In the genomic region with DNA sequence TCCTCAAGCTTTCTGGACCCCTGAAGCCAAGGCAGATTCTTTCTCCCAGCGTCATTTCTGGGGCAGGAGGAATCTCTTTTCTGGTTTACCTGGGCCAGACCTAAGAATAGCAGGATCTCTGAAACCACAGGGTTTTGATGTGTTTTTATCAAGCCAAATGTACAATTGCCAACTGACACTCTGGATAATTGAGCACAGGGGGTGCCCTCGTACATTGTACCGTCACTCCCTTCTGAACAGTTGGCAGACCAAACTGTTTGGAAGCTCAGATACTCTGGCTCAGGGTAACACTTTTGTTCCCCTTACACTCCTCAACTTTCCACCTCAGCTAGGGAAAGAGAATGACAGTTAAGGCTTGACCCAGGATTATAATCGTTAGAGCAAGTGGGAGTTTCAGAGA, we compare ENCODE assay signal across 27 cellular contexts.
"Had no signal": no experiment of that assay in that cellular context is flagged by ENCODE, and none has a peak within 500 bp of the region (broad histone marks: within the 10 kb centered on the region; RNA-seq: fewer than 3 reads in every experiment).

No MANE protein-coding gene starts in this region.

- H3K4me1 Mint-ChIP-seq: natural killer cell; stimulated activated effector memory CD8-positive, alpha-beta T cell treated with anti-CD3 and anti-CD28 coated beads, Interleukin-12 subunit alpha, Interleukin-12 subunit beta, amount 100 ng/mL, for 72 hours; T-cell had no signal

- H3K27ac Mint-ChIP-seq: activated T-helper 1 cell treated with anti-CD3 and anti-CD28 coated beads, Interleukin-12 subunit alpha, Interleukin-12 subunit beta, Interleukin-2, Interleukin-4 antibody, amounts not matched to agents 30 ng/mL and 10 ng/mL and 1 ng/mL, durations not matched to agents 14 hours and 24 hours and 36 hours; natural killer cell; progenitor cell of endocrine pancreas; stimulated activated effector memory CD8-positive, alpha-beta T cell treated with anti-CD3 and anti-CD28 coated beads, Interleukin-12 subunit alpha, Interleukin-12 subunit beta, amount 100 ng/mL, for 72 hours; stimulated activated naive CD8-positive, alpha-beta T cell treated with anti-CD3 and anti-CD28 coated beads, Interleukin-15, Interleukin-2, amounts not matched to agents 100 ng/mL and 50 ng/mL, for 24 hours; T-cell; T-helper 2 cell treated with Interferon-gamma antibody and Interleukin-4, amounts not matched to agents 5 μg/mL and 100 μg/mL, for 36 hours had no signal

- DNase-seq: activated CD4-positive, alpha-beta T cell treated with anti-CD3 and anti-CD28 coated beads for 4 hours; activated CD4-positive, alpha-beta T cell treated with anti-CD3 and anti-CD28 coated beads, Interleukin-2, amount 50 U/mL, for 4 hours; activated effector memory CD4-positive, alpha-beta T cell treated with anti-CD3 and anti-CD28 coated beads, Interleukin-2, amount 50 U/mL, for 16 hours; activated naive CD4-positive, alpha-beta T cell treated with anti-CD3 and anti-CD28 coated beads, Interleukin-2, amount 50 U/mL, for 16 hours; amniotic stem cell; central memory CD4-positive, alpha-beta T cell; dermis blood vessel endothelial cell; effector CD4-positive, alpha-beta T cell; left colon; mesendoderm; natural killer cell; ovary; sigmoid colon; small intestine; stimulated activated CD4-positive, alpha-beta T cell treated with anti-CD3 and anti-CD28 coated beads, Interleukin-4, amount 100 ng/mL, for 24 hours; T-cell; trophoblast cell had no signal

- H3K9me3 ChIP-seq: neutrophil, ovary, sigmoid colon, thoracic aorta had no signal

- H3K36me3 ChIP-seq: ovary, thoracic aorta had no signal

- H3K27ac ChIP-seq: epithelial cell of prostate, hepatocyte, neutrophil, ovary, sigmoid colon, thoracic aorta had no signal

- H3K4me3 ChIP-seq: hepatocyte, lung, ovary, sigmoid colon, thoracic aorta had no signal

- H3K4me3 Mint-ChIP-seq: activated T-helper 1 cell treated with anti-CD3 and anti-CD28 coated beads, Interleukin-12 subunit alpha, Interleukin-12 subunit beta, Interleukin-2, Interleukin-4 antibody, amounts not matched to agents 30 ng/mL and 10 ng/mL and 1 ng/mL, durations not matched to agents 14 hours and 24 hours and 36 hours; natural killer cell; stimulated activated effector memory CD8-positive, alpha-beta T cell treated with anti-CD3 and anti-CD28 coated beads, Interleukin-12 subunit alpha, Interleukin-12 subunit beta, amount 100 ng/mL, for 72 hours; stimulated activated naive CD8-positive, alpha-beta T cell treated with anti-CD3 and anti-CD28 coated beads, Interleukin-15, Interleukin-2, amounts not matched to agents 100 ng/mL and 50 ng/mL, for 24 hours; T-cell; T-helper 2 cell treated with Interferon-gamma antibody and Interleukin-4, amounts not matched to agents 5 μg/mL and 100 μg/mL, for 36 hours had no signal

- H3K27me3 ChIP-seq: hepatocyte, neutrophil, ovary, sigmoid colon had no signal

- ATAC-seq: left colon; natural killer cell; stimulated activated effector memory CD8-positive, alpha-beta T cell treated with anti-CD3 and anti-CD28 coated beads, Interleukin-12 subunit alpha, Interleukin-12 subunit beta, amount 100 ng/mL, for 72 hours; T-cell had no signal

- H3K27me3 Mint-ChIP-seq: progenitor cell of endocrine pancreas; stimulated activated naive CD8-positive, alpha-beta T cell treated with anti-CD3 and anti-CD28 coated beads, Interleukin-15, Interleukin-2, amounts not matched to agents 100 ng/mL and 50 ng/mL, for 24 hours; T-cell had no signal

- H3K4me1 ChIP-seq: sigmoid colon had no signal

- H3K9me3 Mint-ChIP-seq: activated T-helper 1 cell treated with anti-CD3 and anti-CD28 coated beads, Interleukin-12 subunit alpha, Interleukin-12 subunit beta, Interleukin-2, Interleukin-4 antibody, amounts not matched to agents 30 ng/mL and 10 ng/mL and 1 ng/mL, durations not matched to agents 14 hours and 24 hours and 36 hours; natural killer cell; stimulated activated effector memory CD8-positive, alpha-beta T cell treated with anti-CD3 and anti-CD28 coated beads, Interleukin-12 subunit alpha, Interleukin-12 subunit beta, amount 100 ng/mL, for 72 hours; stimulated activated naive CD8-positive, alpha-beta T cell treated with anti-CD3 and anti-CD28 coated beads, Interleukin-15, Interleukin-2, amounts not matched to agents 100 ng/mL and 50 ng/mL, for 24 hours; T-helper 2 cell treated with Interferon-gamma antibody and Interleukin-4, amounts not matched to agents 5 μg/mL and 100 μg/mL, for 36 hours had no signal
